Comparison of ENCODE assay signal across 17 cellular contexts in the genomic region with DNA sequence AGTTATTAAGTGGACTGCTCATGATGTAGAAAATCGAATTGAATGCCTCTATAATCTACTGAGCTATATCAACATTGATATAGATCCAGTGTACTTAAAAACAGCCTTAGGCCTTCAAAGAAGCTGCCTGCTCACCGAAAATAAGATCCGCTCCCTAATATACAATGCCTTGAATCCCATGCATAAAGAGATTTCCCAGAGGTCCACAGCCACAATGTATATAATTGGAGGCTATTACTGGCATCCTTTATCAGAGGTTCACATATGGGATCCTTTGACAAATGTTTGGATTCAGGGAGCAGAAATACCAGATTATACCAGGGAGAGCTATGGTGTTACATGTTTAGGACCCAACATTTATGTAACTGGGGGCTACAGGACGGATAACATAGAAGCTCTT. TPM values are rescaled to one million over a fixed set of nuclear protein-coding genes. Genes with fewer than 3 reads are reported as not detected.
A peak's percentile ranks its signal among the peaks of the same experiment; 100 is the strongest.
DNase-seq lines count a peak whose midpoint lies in the region; ATAC-seq, FAIRE-seq and TF ChIP-seq lines count a peak whose summit lies in the region.
"Had no signal": no experiment of that assay in that cellular context is flagged by ENCODE, and none has a peak within 500 bp of the region (broad histone marks: within the 10 kb centered on the region; RNA-seq: fewer than 3 reads in every experiment).

No MANE protein-coding gene starts in this region.

- H3K9me3 Mint-ChIP-seq in T-helper 1 cell treated with Interleukin-12 subunit alpha and Interleukin-12 subunit beta and Interleukin-4 antibody, amounts not matched to agents 30 μg/mL and 1 μg/mL, for 36 hours: no peaks in the 10 kb centered on the region

- no peak for TF ChIP-seq POLR2A in K562 (conservative IDR thresholded peaks at IDR 0.05)

- no peaks in the 10 kb centered on the region for H3K27me3 ChIP-seq in K562 (ENCODE audit: control insufficient read depth in 2 of 2, insufficient read depth in 2 of 2, low read length in 2 of 2)
- H3K27me3 ChIP-seq in neural cell (ENCODE audit: insufficient read depth, low read depth, low read length): no peaks in the 10 kb centered on the region

- H3K4me2 ChIP-seq in K562 (ENCODE audit: insufficient read depth, low read length): peak overlapping the region; percentile 52
- H3K4me2 ChIP-seq in neural cell (ENCODE audit: low read length): peak overlapping the region; percentile 94

- in situ Hi-C loops in K562 (cut with MboI): no loop called here

- TF ChIP-seq EP300 in K562 (IDR thresholded peaks at IDR 0.05; ENCODE audit: low read length) (no peak), neural cell (conservative IDR thresholded peaks at IDR 0.05; ENCODE audit: poor library complexity, severe bottlenecking) (no peak)

- peaks cover 18 to 27% of the 10 kb centered on the region in 2 experiments for H3K4me1 ChIP-seq in K562 (replicated peaks in 1 of 2; ENCODE audit: control insufficient read depth in 2 of 2, insufficient read depth in 2 of 2, low read length in 2 of 2)

- H2AFZ ChIP-seq in K562 (ENCODE audit: low read depth, low read length) (no peak overlapping the region), neural cell (ENCODE audit: low read depth, low read length) (no peak overlapping the region)

- DNase-seq in T-helper 1 cell (no peak), HFF-Myc (ENCODE audit: extremely low read depth, low read depth) (no peak), K562 (ENCODE audit: extremely low read depth in 1 of 4, low spot score in 3 of 4) (no peak), OCI-M1 (lab: John Stamatoyannopoulos, UW) (no peak), GDM1 (lab: John Stamatoyannopoulos, UW) (no peak)
- no peak for DNase-seq in stimulated activated naive CD4-positive, alpha-beta T cell treated with Interleukin-2 at 50 U/mL for 16 hours (lab: John Stamatoyannopoulos, UW)
- DNase-seq: activated CD8-positive, alpha-beta memory T cell treated with anti-CD3 and anti-CD28 coated beads for 24 hours; DMS53; effector CD4-positive, alpha-beta T cell; NCI-H1930; substantia nigra; SW 1271 had no signal

- peaks cover 2% of the 10 kb centered on the region for H3K36me3 Mint-ChIP-seq in T-helper 1 cell treated with Interleukin-12 subunit alpha and Interleukin-12 subunit beta and Interleukin-4 antibody, amounts not matched to agents 30 μg/mL and 1 μg/mL, for 36 hours (ENCODE audit: low read depth)

- peak overlapping the region in 1 of 2 experiments; percentile 76; a peak in 1 of 4 replicates for H3K9ac ChIP-seq in K562 (ENCODE audit: insufficient read depth in 1 of 2, low read depth in 2 of 2, low read length in 2 of 2)
- peak overlapping the region; percentile 81 for H3K9ac ChIP-seq in neural cell (ENCODE audit: low read length)

- ATAC-seq in K562: no peak; the same call in 2 of the 3 replicates

- H3K27ac Mint-ChIP-seq in T-helper 1 cell treated with Interleukin-12 subunit alpha and Interleukin-12 subunit beta and Interleukin-4 antibody, amounts not matched to agents 30 μg/mL and 1 μg/mL, for 36 hours: no peak overlapping the region

- H3K27ac ChIP-seq in K562 (ENCODE audit: extremely low read depth, low read depth, low read length) (no peak overlapping the region; the same call in 2 of the 3 replicates), neural cell (ENCODE audit: low read length) (no peak overlapping the region)
- H3K27ac ChIP-seq: 22Rv1 had no signal

- H3K4me3 ChIP-seq in HFF-Myc (replicated peaks; ENCODE audit: low read depth, low read length): peak overlapping the region; percentile 59; the same call in 1 of the 2 replicates
- H3K4me3 ChIP-seq in K562: peak overlapping the region; percentile 64; the same call in 1 of the 2 replicates
- peak overlapping the region; percentile 73 for H3K4me3 ChIP-seq in neural cell (ENCODE audit: low read length)
- H3K4me3 ChIP-seq: lung had no signal

- H4K20me1 ChIP-seq in K562 (replicated peaks; ENCODE audit: control insufficient read depth, insufficient read depth, low read length) (no peaks in the 10 kb centered on the region), neural cell (ENCODE audit: insufficient read depth) (no peaks in the 10 kb centered on the region)

- CTCF ChIA-PET in K562 (lab: Yijun Ruan, JAX; ENCODE audit: low intra/inter-chr PET ratio): no interaction called here

- peaks cover 42% of the 10 kb centered on the region for H3K27me3 Mint-ChIP-seq in T-helper 1 cell treated with Interleukin-12 subunit alpha and Interleukin-12 subunit beta and Interleukin-4 antibody, amounts not matched to agents 30 μg/mL and 1 μg/mL, for 36 hours (ENCODE audit: low read depth)

- TF ChIP-seq CTCF in HFF-Myc (IDR thresholded peaks at IDR 0.05; ENCODE audit: low read depth, low read length, missing control alignments) (no peak), K562 (IDR thresholded peaks at IDR 0.05 in 2 of 3, conservative IDR thresholded peaks at IDR 0.05 in 1 of 3; ENCODE audit: insufficient read depth in 2 of 3, low read depth in 1 of 3, low read length in 3 of 3) (no peak), neural cell (IDR thresholded peaks at IDR 0.05; ENCODE audit: poor library complexity, severe bottlenecking) (no peak)

- H3K36me3 ChIP-seq in K562 (ENCODE audit: control insufficient read depth, insufficient read depth, low read length) (peaks cover 28% of the 10 kb centered on the region; the same call in 2 of the 3 replicates), neural cell (ENCODE audit: insufficient read depth, low read length) (no peaks in the 10 kb centered on the region)

- 52% methylated on average over 4 of the region's 4 CpGs for WGBS in K562 (ENCODE audit: insufficient coverage, low coverage, missing lambda C conversion rate)

- H3K9me3 ChIP-seq in K562 (replicated peaks; ENCODE audit: control insufficient read depth, insufficient read depth, low read depth, low read length): no peaks in the 10 kb centered on the region
- H3K9me3 ChIP-seq in neural cell (ENCODE audit: low read length): no peaks in the 10 kb centered on the region

- H3K9me1 ChIP-seq in K562 (ENCODE audit: control insufficient read depth, insufficient read depth, low read length): no peaks in the 10 kb centered on the region

- H3K79me2 ChIP-seq in K562 (ENCODE audit: control insufficient read depth, insufficient read depth, low read length): peaks cover 53% of the 10 kb centered on the region
- H3K79me2 ChIP-seq in neural cell (replicated peaks; ENCODE audit: insufficient read depth, low read length): peaks cover 52% of the 10 kb centered on the region

- intact Hi-C loops in K562 (cut with micrococcal nuclease): no loop called here

- TSS peak; percentile 66 for BruUV-seq in K562 (replicated peaks; lab: Mats Ljungman, UMichigan)

- peak overlapping the region; percentile 3 for H3K4me3 Mint-ChIP-seq in T-helper 1 cell treated with Interleukin-12 subunit alpha and Interleukin-12 subunit beta and Interleukin-4 antibody, amounts not matched to agents 30 μg/mL and 1 μg/mL, for 36 hours

- H3F3A ChIP-seq in neural cell (ENCODE audit: insufficient read depth, low read length, poor library complexity, severe bottlenecking): no peaks in the 10 kb centered on the region

- no peaks in the 10 kb centered on the region for H3K9me2 ChIP-seq in neural cell (ENCODE audit: insufficient read depth, low read length)

- no peak for FAIRE-seq in K562 (lab: Jason Lieb, UNC)

- no peak for TF ChIP-seq RAD21 in K562 (CRISPR knock-in tag; conservative IDR thresholded peaks at IDR 0.05 in 1 of 2, IDR thresholded peaks at IDR 0.05 in 1 of 2)
- TF ChIP-seq RAD21 in neural cell (conservative IDR thresholded peaks at IDR 0.05): no peak

- POLR2A ChIA-PET in K562 (lab: Yijun Ruan, JAX): interaction anchor here (1.0 to 8.3 kb wide), 7 partner anchors 10 to 63 kb away, joined by 3 to 51 read pairs (median 4); a partner anchor contains a TSS

- H3K4me1 Mint-ChIP-seq in T-helper 1 cell treated with Interleukin-12 subunit alpha and Interleukin-12 subunit beta and Interleukin-4 antibody, amounts not matched to agents 30 μg/mL and 1 μg/mL, for 36 hours (ENCODE audit: low read depth): peaks cover 19% of the 10 kb centered on the region

RNA-seq across cellular contexts. Expression of a gene that starts 2.0 kb away (rescaled TPM):
- total RNA-seq in K562 (2011; cell fraction: chromatin; rRNA removed; ENCODE audit: low replicate concordance): 48.2 and 81.1 TPM in 2 replicates
- 23.2 and 29.9 TPM in 2 replicates for total RNA-seq in K562 (2011; cell fraction: nucleolus; rRNA removed)
- 45.4 and 74.0 TPM in 2 replicates for total RNA-seq in K562 (2011; cell fraction: nucleoplasm; rRNA removed)
- total RNA-seq in K562 (2014; rRNA removed) (20.0 and 31.5 TPM in 2 replicates), K562 (2014; rRNA removed; fragmentation: Illumina TruSeq; extraction: Trizol) (41.5 and 46.8 TPM in 2 replicates), K562 (2015; rRNA removed; fragmentation: Illumina TruSeq; extraction: Trizol) (34.4 and 39.1 TPM in 2 replicates), K562 (2021) (22.9 and 25.7 TPM in 2 replicates)
- polyA plus RNA-seq in K562 (2011; rRNA removed) (53.7 and 58.0 TPM in 2 replicates), K562 (2014; fragmentation: Illumina TruSeq; extraction: Trizol) (27.4 and 29.6 TPM in 2 replicates), K562 (2014; fragmentation: Nextera tagmentation; extraction: Ambion mirVana) (1 to 10 TPM; 6.6 to 7.9 TPM), K562 (2014; rRNA removed) (21.6 and 22.4 TPM in 2 replicates), neural cell (75.8 and 87.8 TPM in 2 replicates)
- polyA plus RNA-seq in K562 (2011; cell fraction: cytosol; rRNA removed): 10.1 and 20.2 TPM in 2 replicates
- polyA plus RNA-seq in K562 (2011; cell fraction: nucleus; rRNA removed): 20.6 and 22.8 TPM in 2 replicates
- 15.8 and 18.5 TPM in 2 replicates for polyA plus RNA-seq in K562 (2012)
- polyA minus RNA-seq in K562 (2011; rRNA and poly(A)+ RNA removed): 153 and 171 TPM in 2 replicates
- polyA minus RNA-seq in K562 (2011; cell fraction: cytosol; rRNA and poly(A)+ RNA removed): 39.2 and 49.7 TPM in 2 replicates
- 14.4 and 26.8 TPM in 2 replicates for polyA minus RNA-seq in K562 (2011; cell fraction: nucleus; rRNA and poly(A)+ RNA removed)
- 157 and 170 TPM in 2 replicates for polyA minus RNA-seq in neural cell

RNA-seq across cellular contexts. Expression of a gene that starts 41.4 kb away (rescaled TPM):
- 7.5 and 29.2 TPM in 2 replicates for total RNA-seq in K562 (2011; cell fraction: chromatin; rRNA removed; ENCODE audit: low replicate concordance)
- total RNA-seq in K562 (2011; cell fraction: nucleolus; rRNA removed): 6.0 and 7.8 TPM in 2 replicates
- 18.7 and 26.0 TPM in 2 replicates for total RNA-seq in K562 (2011; cell fraction: nucleoplasm; rRNA removed)
- total RNA-seq in K562 (2014; rRNA removed) (10.0 and 13.4 TPM in 2 replicates), K562 (2014; rRNA removed; fragmentation: Illumina TruSeq; extraction: Trizol) (12.3 and 12.6 TPM in 2 replicates), K562 (2015; rRNA removed; fragmentation: Illumina TruSeq; extraction: Trizol) (9.4 and 9.9 TPM in 2 replicates), K562 (2021) (10.2 and 11.7 TPM in 2 replicates)
- polyA plus RNA-seq in K562 (2011; rRNA removed) (8.4 and 12.5 TPM in 2 replicates), K562 (2014; fragmentation: Illumina TruSeq; extraction: Trizol) (9.1 and 9.4 TPM in 2 replicates), K562 (2014; fragmentation: Nextera tagmentation; extraction: Ambion mirVana) (1 to 10 TPM; 7.8 to 8.9 TPM), K562 (2014; rRNA removed) (14.0 and 19.1 TPM in 2 replicates), neural cell (15.0 and 25.4 TPM in 2 replicates)
- polyA plus RNA-seq in K562 (2011; cell fraction: cytosol; rRNA removed): 1.9 and 3.1 TPM in 2 replicates
- polyA plus RNA-seq in K562 (2011; cell fraction: nucleus; rRNA removed): 7.1 and 8.1 TPM in 2 replicates
- polyA plus RNA-seq in K562 (2012): 9.5 and 11.5 TPM in 2 replicates
- polyA minus RNA-seq in K562 (2011; rRNA and poly(A)+ RNA removed): 6.5 and 9.8 TPM in 2 replicates
- polyA minus RNA-seq in K562 (2011; cell fraction: cytosol; rRNA and poly(A)+ RNA removed): 2.8 and 9.3 TPM in 2 replicates
- polyA minus RNA-seq in K562 (2011; cell fraction: nucleus; rRNA and poly(A)+ RNA removed): 13.3 and 20.1 TPM in 2 replicates
- polyA minus RNA-seq in neural cell: 22.2 and 26.8 TPM in 2 replicates

RNA-seq across cellular contexts. Expression of a gene that starts 41.4 kb away (rescaled TPM):
- 1.6 TPM in 1 of 2 replicates, not detected in the other for total RNA-seq in K562 (2011; cell fraction: chromatin; rRNA removed; ENCODE audit: low replicate concordance)
- total RNA-seq in K562 (2011; cell fraction: nucleolus; rRNA removed): 0.26 TPM in 1 of 2 replicates, not detected in the other
- 0.38 TPM in 1 of 2 replicates, not detected in the other for total RNA-seq in K562 (2011; cell fraction: nucleoplasm; rRNA removed)
- total RNA-seq in K562 (2014; rRNA removed) (1.1 and 1.2 TPM in 2 replicates), K562 (2014; rRNA removed; fragmentation: Illumina TruSeq; extraction: Trizol) (1.9 and 2.6 TPM in 2 replicates), K562 (2015; rRNA removed; fragmentation: Illumina TruSeq; extraction: Trizol) (3.6 and 3.8 TPM in 2 replicates), K562 (2021) (0.63 and 1.00 TPM in 2 replicates)
- polyA plus RNA-seq in K562 (2011; rRNA removed) (0.49 and 0.75 TPM in 2 replicates), K562 (2014; fragmentation: Illumina TruSeq; extraction: Trizol) (2.4 and 2.5 TPM in 2 replicates), K562 (2014; fragmentation: Nextera tagmentation; extraction: Ambion mirVana) (1 to 10 TPM; 1.2 to 1.3 TPM), K562 (2014; rRNA removed) (1.7 and 1.8 TPM in 2 replicates), neural cell (0.20 and 1.7 TPM in 2 replicates)
- 0.03 and 0.07 TPM in 2 replicates for polyA plus RNA-seq in K562 (2011; cell fraction: cytosol; rRNA removed)
- polyA plus RNA-seq in K562 (2011; cell fraction: nucleus; rRNA removed): 0.18 and 0.25 TPM in 2 replicates
- 2.9 and 3.1 TPM in 2 replicates for polyA plus RNA-seq in K562 (2012)
- polyA minus RNA-seq in K562 (2011; rRNA and poly(A)+ RNA removed): 0.21 and 0.33 TPM in 2 replicates
- 0.38 TPM in 1 of 2 replicates, not detected in the other for polyA minus RNA-seq in K562 (2011; cell fraction: cytosol; rRNA and poly(A)+ RNA removed)
- 0.22 and 0.54 TPM in 2 replicates for polyA minus RNA-seq in K562 (2011; cell fraction: nucleus; rRNA and poly(A)+ RNA removed)
- polyA minus RNA-seq in neural cell: 0.97 and 2.7 TPM in 2 replicates
- polyA plus RNA-seq: IgD-negative memory B cell had no signal
